8 cellular contexts compared by ENCODE assay signal in the genomic region with DNA sequence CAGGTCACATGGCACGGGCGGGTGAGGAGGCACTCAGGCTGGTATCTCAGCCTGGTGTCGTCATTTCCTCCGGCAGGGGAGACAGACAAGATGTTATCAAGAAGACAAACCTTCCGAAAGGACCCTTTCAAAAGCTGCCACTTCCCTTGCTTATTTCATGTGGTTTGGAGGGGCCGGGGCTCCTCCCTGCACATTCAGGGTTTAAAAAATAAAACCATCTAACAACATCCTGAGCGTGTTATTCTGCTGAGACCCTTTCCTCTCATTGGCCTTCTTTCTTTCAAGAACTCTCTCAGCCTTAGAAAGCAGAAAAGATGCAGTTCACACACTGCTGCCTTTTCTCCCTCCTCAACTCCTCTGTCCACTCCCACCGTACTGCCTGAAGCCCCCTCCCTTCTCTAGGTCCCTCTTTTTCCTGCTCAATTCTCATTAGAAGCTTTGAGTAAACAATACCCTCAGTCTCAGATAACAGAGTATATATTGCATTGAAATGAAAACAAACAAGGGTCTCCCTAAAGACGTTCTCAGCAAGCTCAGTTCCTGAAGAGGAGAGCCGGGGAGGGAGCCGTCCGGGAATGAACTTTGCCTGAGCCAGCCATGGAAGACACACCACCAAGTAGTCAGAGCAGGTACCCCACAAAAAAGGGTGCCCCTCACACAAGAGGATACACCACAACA. TPM values are rescaled to one million over a fixed set of nuclear protein-coding genes. Genes with fewer than 3 reads are reported as not detected.
DNase-seq lines count a peak whose midpoint lies in the region; ATAC-seq and TF ChIP-seq lines count a peak whose summit lies in the region.

No MANE protein-coding gene starts in this region.

- H3K4me3 ChIP-seq in prostate gland (no peak overlapping the region), OCI-LY7 (ENCODE audit: low read depth, low read length, poor library complexity, severe bottlenecking) (no peak overlapping the region)

- H3K9me3 ChIP-seq in prostate gland (no peaks in the 10 kb centered on the region), OCI-LY7 (ENCODE audit: low read length) (no peaks in the 10 kb centered on the region)

- H3K4me2 ChIP-seq in OCI-LY7 (ENCODE audit: low read length) = no peak overlapping the region; the same call in 1 of the 2 replicates

- no peak overlapping the region for H2AFZ ChIP-seq in OCI-LY7 (ENCODE audit: low read length)

- DNase-seq in activated CD4-positive, CD25-positive, alpha-beta regulatory T cell treated with anti-CD3 and anti-CD28 coated beads, Interleukin-2, amount 50 U/mL, for 72 hours = peak; percentile 56
- DNase-seq in dermis blood vessel endothelial cell (peak; percentile 42), prostate gland (ENCODE audit: low spot score) (no peak), OCI-LY7 (ENCODE audit: low spot score) (no peak), NOMO-1 (lab: John Stamatoyannopoulos, UW; ENCODE audit: unreplicated experiment in 2 of 2) (no peak), NCI-H446 treated with DMSO at 0.1 percent for 48 hours (lab: John Stamatoyannopoulos, UW) (no peak)

- H3K36me3 ChIP-seq in prostate gland = no peaks in the 10 kb centered on the region
- peaks cover 51% of the 10 kb centered on the region for H3K36me3 ChIP-seq in OCI-LY7 (ENCODE audit: insufficient read depth, low read length)

- H3K4me1 ChIP-seq in prostate gland (replicated peaks) = peaks cover 51% of the 10 kb centered on the region
- H3K4me1 ChIP-seq in OCI-LY7 (ENCODE audit: insufficient read depth, low read length, poor library complexity, severe bottlenecking) = peaks cover 26% of the 10 kb centered on the region

- CTCF ChIA-PET in OCI-LY7 (lab: Charles Lee; ENCODE audit: unreplicated experiment) = no interaction called here

- no TSS peak for BruUV-seq in OCI-LY7 (replicated peaks; lab: Mats Ljungman, UMichigan)

- H3K27ac ChIP-seq in prostate gland (peak overlapping the region; percentile 68 to 98), OCI-LY7 (ENCODE audit: low read depth, low read length, poor library complexity, severe bottlenecking) (no peak overlapping the region)

- POLR2A ChIA-PET in OCI-LY7 (lab: Charles Lee) = no interaction called here

- WGBS in prostate gland = 31% methylated on average over 12 of the region's 12 CpGs

- ATAC-seq in GM18498 (IDR thresholded peaks at IDR 0.05; ENCODE audit: unreplicated experiment) = peak; percentile 71
- ATAC-seq in HG03066 (IDR thresholded peaks at IDR 0.05; ENCODE audit: low read depth, unreplicated experiment) = peak; percentile 61

- TF ChIP-seq POLR2A in prostate gland (IDR thresholded peaks at IDR 0.05) = no peak

- H3K9me2 ChIP-seq in OCI-LY7 (ENCODE audit: insufficient read depth, low read length) = no peaks in the 10 kb centered on the region

- H4K20me1 ChIP-seq in OCI-LY7 (ENCODE audit: insufficient read depth, low read length) = peaks cover 3% of the 10 kb centered on the region

- peaks cover 48% of the 10 kb centered on the region for H3K79me2 ChIP-seq in OCI-LY7 (ENCODE audit: insufficient read depth, low read depth, low read length)

- TF ChIP-seq CTCF in prostate gland (IDR thresholded peaks at IDR 0.05) = no peak
- no peak for TF ChIP-seq CTCF in OCI-LY7 (conservative IDR thresholded peaks at IDR 0.05; ENCODE audit: low read length)

- intact Hi-C loops in prostate gland (cut with DNase I) (loop anchor here (5.0 kb wide), 1 partner anchor 264 kb away; no protein-coding TSS in a partner anchor), OCI-LY7 (cut with micrococcal nuclease; ENCODE audit: unreplicated experiment) (no loop called here)

- no peaks in the 10 kb centered on the region for H3K27me3 ChIP-seq in prostate gland (replicated peaks; ENCODE audit: insufficient read depth)

RNA-seq across cellular contexts. Expression of a gene that starts 9.8 kb away (rescaled TPM):
- 6.2 and 9.0 TPM in 2 replicates for total RNA-seq in dermis blood vessel endothelial cell
- total RNA-seq in prostate gland = 10 to 100 TPM; 29.3 to 31.0 TPM
- 13.5 and 15.1 TPM in 2 replicates for total RNA-seq in OCI-LY7 (2014; rRNA removed; shearing (Covaris generic))
- 2.9 and 3.2 TPM in 2 replicates for total RNA-seq in OCI-LY7 (2022)

Comparison
In these comparisons a context has a peak if more than half of its experiments do, and no peak if none do; other contexts are left out.
1. DNase-seq: peak in activated CD4-positive, CD25-positive, alpha-beta regulatory T cell treated with anti-CD3 and anti-CD28 coated beads, Interleukin-2, amount 50 U/mL, for 72 hours (single experiment) and dermis blood vessel endothelial cell (single experiment); none in prostate gland (single experiment), OCI-LY7 (single experiment), NOMO-1 (0 of 2) and NCI-H446 treated with DMSO at 0.1 percent for 48 hours (single experiment).